Comparison of ENCODE assay signal across 27 cellular contexts in genomic region chr5:29983528-29984152, GRCh38.
"Had no signal": no experiment of that assay in that cellular context is flagged by ENCODE, and none has a peak within 500 bp of the region (broad histone marks: within the 10 kb centered on the region; RNA-seq: fewer than 3 reads in every experiment).

No MANE protein-coding gene starts in this region.

- ATAC-seq: activated naive CD4-positive, alpha-beta T cell treated with anti-CD3 and anti-CD28 coated beads, Interleukin-2, amount 50 U/mL, for 72 hours; activated naive CD8-positive, alpha-beta T cell treated with anti-CD3 and anti-CD28 coated beads, Interleukin-2, amount 50 U/mL, for 24 hours; activated T-cell treated with anti-CD3 and anti-CD28 coated beads, Interleukin-2, amount 50 U/mL, for 4 hours; body of pancreas; T-helper 17 cell had no signal

- H3K36me3 ChIP-seq: ascending aorta, MG63, Peyer's patch, SJSA1 had no signal

- H3K27me3 ChIP-seq: ascending aorta, body of pancreas, MG63, Peyer's patch, SJSA1 had no signal

- H3K9me3 ChIP-seq: ascending aorta, body of pancreas, MG63, Peyer's patch, SJSA1 had no signal

- H3K4me3 ChIP-seq: ascending aorta, body of pancreas, MG63, Peyer's patch, SJSA1 had no signal

- H3K27ac ChIP-seq: ascending aorta, body of pancreas, Peyer's patch, RWPE1, SJSA1 had no signal

- DNase-seq: activated B cell treated with CpG ODN at 0.5 μM for 24 hours; activated CD4-positive, alpha-beta memory T cell treated with anti-CD3 and anti-CD28 coated beads for 36 hours; activated CD4-positive, alpha-beta T cell treated with anti-CD3 and anti-CD28 coated beads for 1 hour; activated CD4-positive, alpha-beta T cell treated with anti-CD3 and anti-CD28 coated beads, Interleukin-2, amount 10 ng/mL, durations not matched to agents 7 days and 5 days; activated CD8-positive, alpha-beta memory T cell treated with anti-CD3 and anti-CD28 coated beads for 24 hours; activated effector memory CD4-positive, alpha-beta T cell treated with anti-CD3 and anti-CD28 coated beads, Interleukin-2, amount 50 U/mL, for 16 hours; activated naive CD4-positive, alpha-beta T cell treated with Interleukin-2 at 50 U/mL for 16 hours; activated naive CD8-positive, alpha-beta T cell treated with anti-CD3 and anti-CD28 coated beads, Interleukin-2, amount 50 U/mL, for 24 hours; activated T-cell treated with anti-CD3 and anti-CD28 coated beads, Interleukin-2, amount 50 U/mL, for 4 hours; amniotic stem cell; body of pancreas; MG63; MV-4-11; NCI-H1092 treated with DMSO at 0.1 percent for 48 hours; NCI-H1436; NCI-H187 treated with DMSO at 0.1 percent for 48 hours; NCI-H2081 treated with DMSO at 0.1 percent for 48 hours; NCI-H446; NCI-H82; Peyer's patch; Right ventricle myocardium superior; T-helper 17 cell; T-helper 9 cell had no signal

- H3K4me1 ChIP-seq: ascending aorta, body of pancreas, Peyer's patch, SJSA1 had no signal
